ENCODE assay signal across 7 cellular contexts in the genomic region with DNA sequence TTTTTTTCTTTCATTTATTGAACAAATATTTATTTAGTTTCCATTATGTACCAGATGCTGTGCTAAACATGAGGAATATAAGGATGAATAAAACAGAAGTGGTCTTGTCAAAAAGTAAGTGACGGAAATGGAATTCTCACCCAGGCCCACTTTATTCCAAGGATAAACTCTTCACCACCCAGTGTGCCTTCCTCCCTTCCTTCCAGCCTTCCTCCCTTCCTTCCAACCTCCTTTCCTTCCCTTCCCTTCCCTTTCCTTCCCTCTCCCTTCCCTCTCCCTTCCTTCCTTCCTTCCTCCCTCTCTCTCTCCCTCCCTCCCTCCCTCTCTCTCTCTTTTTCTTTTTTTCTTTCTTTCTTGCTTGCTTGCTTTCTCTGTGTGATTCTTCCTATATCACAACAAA.
"Had no signal": no experiment of that assay in that cellular context is flagged by ENCODE, and none has a peak within 500 bp of the region (broad histone marks: within the 10 kb centered on the region; RNA-seq: fewer than 3 reads in every experiment).

No MANE protein-coding gene starts in this region.

- H3K27ac ChIP-seq: GM23248, HL-60 had no signal

- DNase-seq: GM23248, H7, HCEC 1CT, IMR-90, KG1 had no signal

- H3K4me3 ChIP-seq: GM23248, K562 had no signal

- FAIRE-seq: K562 had no signal

- ATAC-seq: K562 had no signal

- H3K9ac ChIP-seq: GM23248 had no signal

- H2AFZ ChIP-seq: GM23248 had no signal
